8 cellular contexts compared by ENCODE assay signal in genomic region chr13:50082426-50083283, GRCh38.
DNase-seq lines count a peak whose midpoint lies in the region; ATAC-seq and TF ChIP-seq lines count a peak whose summit lies in the region.

No MANE protein-coding gene starts in this region.

- no peaks in the 10 kb centered on the region for H3K36me3 ChIP-seq in right atrium auricular region
- no peaks in the 10 kb centered on the region for H3K36me3 ChIP-seq in sigmoid colon

- H3K27ac ChIP-seq in right atrium auricular region (peak overlapping the region; percentile 77 to 93), sigmoid colon (peak overlapping the region; percentile 89 to 96 (median 91))

- no peaks in the 10 kb centered on the region for H3K9me3 Mint-ChIP-seq in activated naive CD8-positive, alpha-beta T cell treated with anti-CD3 and anti-CD28 coated beads, Interleukin-2, amount 10 ng/mL, durations not matched to agents 7 days and 5 days

- ATAC-seq in HG02642 (IDR thresholded peaks at IDR 0.05; ENCODE audit: poor library complexity, unreplicated experiment), result peak; percentile 61
- ATAC-seq in activated naive CD8-positive, alpha-beta T cell treated with anti-CD3 and anti-CD28 coated beads, Interleukin-2, amount 10 ng/mL, durations not matched to agents 7 days and 5 days (ENCODE audit: low read depth), result peak; percentile 65

- TF ChIP-seq POLR2A in sigmoid colon (IDR thresholded peaks at IDR 0.05), result peak in 1 of 2 donors; percentile 1

- H3K4me3 ChIP-seq in GM12865 (ENCODE audit: low read depth, low read length) (peak overlapping the region; percentile 88), right atrium auricular region (peak overlapping the region; percentile 72 to 85), sigmoid colon (peak overlapping the region; percentile 75 to 88 (median 79))

- no peaks in the 10 kb centered on the region for H3K27me3 Mint-ChIP-seq in activated naive CD8-positive, alpha-beta T cell treated with anti-CD3 and anti-CD28 coated beads, Interleukin-2, amount 10 ng/mL, durations not matched to agents 7 days and 5 days

- TF ChIP-seq CTCF in GM12865 (IDR thresholded peaks at IDR 0.05; ENCODE audit: insufficient read depth, low read depth, low read length, missing control alignments) (no peak), right atrium auricular region (IDR thresholded peaks at IDR 0.05) (no peak), sigmoid colon (IDR thresholded peaks at IDR 0.05) (no peak)

- DNase-seq in GM12865 (ENCODE audit: low read depth) (peak; percentile 87), NCI-H1092 treated with DMSO at 0.1 percent for 48 hours (lab: John Stamatoyannopoulos, UW) (peak; percentile 75), SKM-1 treated with dmso at 0.1 percent for 144 hours (lab: John Stamatoyannopoulos, UW; ENCODE audit: unreplicated experiment) (peak; percentile 68), right atrium auricular region (ENCODE audit: low spot score) (no peak), sigmoid colon (peak; percentile 75), hippocampal formation (lab: John Stamatoyannopoulos, UW) (no peak)
- peak; percentile 71 for DNase-seq in activated naive CD8-positive, alpha-beta T cell treated with anti-CD3 and anti-CD28 coated beads, Interleukin-2, amount 10 ng/mL, durations not matched to agents 7 days and 5 days

- peaks cover 16% of the 10 kb centered on the region for H3K36me3 Mint-ChIP-seq in activated naive CD8-positive, alpha-beta T cell treated with anti-CD3 and anti-CD28 coated beads, Interleukin-2, amount 10 ng/mL, durations not matched to agents 7 days and 5 days

- H3K4me1 Mint-ChIP-seq in activated naive CD8-positive, alpha-beta T cell treated with anti-CD3 and anti-CD28 coated beads, Interleukin-2, amount 10 ng/mL, durations not matched to agents 7 days and 5 days, result peaks cover 26% of the 10 kb centered on the region

- H3K9me3 ChIP-seq in right atrium auricular region (no peaks in the 10 kb centered on the region), sigmoid colon (no peaks in the 10 kb centered on the region)

- POLR2A ChIA-PET in activated naive CD8-positive, alpha-beta T cell treated with anti-CD3 and anti-CD28 coated beads, Interleukin-2, amount 10 ng/mL, durations not matched to agents 7 days and 5 days (lab: Charles Lee), result interaction anchor here (0.7 to 10.3 kb wide), 11 partner anchors 9 to 832 kb away, joined by 3 to 224 read pairs (median 6); partner anchors contain the start of genes RNASEH2B and TRIM13

- H3K4me3 Mint-ChIP-seq in activated naive CD8-positive, alpha-beta T cell treated with anti-CD3 and anti-CD28 coated beads, Interleukin-2, amount 10 ng/mL, durations not matched to agents 7 days and 5 days, result peak overlapping the region; percentile 100

- no peak for TF ChIP-seq EP300 in sigmoid colon (IDR thresholded peaks at IDR 0.05)

- H3K27ac Mint-ChIP-seq in activated naive CD8-positive, alpha-beta T cell treated with anti-CD3 and anti-CD28 coated beads, Interleukin-2, amount 10 ng/mL, durations not matched to agents 7 days and 5 days, result peak overlapping the region; percentile 100

- H3K27me3 ChIP-seq in right atrium auricular region (no peaks in the 10 kb centered on the region), sigmoid colon (peaks cover 0 to 9% (median 0%) of the 10 kb centered on the region in 3 donors)

- 0 to 2% methylated on average over 28 of the region's 28 CpGs for WGBS in sigmoid colon, 2 donors

- peaks cover 0 to 27% of the 10 kb centered on the region in 2 donors for H3K4me1 ChIP-seq in right atrium auricular region
- peaks cover 0 to 54% (median 27%) of the 10 kb centered on the region in 4 donors for H3K4me1 ChIP-seq in sigmoid colon

- intact Hi-C loops in sigmoid colon (cut with DNase I), result loop anchor here (1.0 to 5.0 kb wide), 5 partner anchors 43 to 828 kb away; partner anchors contain the start of gene SPRYD7

Comparison
In these comparisons a context has a peak if more than half of its experiments do, and no peak if none do; other contexts are left out.
1. DNase-seq: peak in GM12865 (single experiment), NCI-H1092 treated with DMSO at 0.1 percent for 48 hours (single experiment), SKM-1 treated with dmso at 0.1 percent for 144 hours (single experiment), activated naive CD8-positive, alpha-beta T cell treated with anti-CD3 and anti-CD28 coated beads, Interleukin-2, amount 10 ng/mL, durations not matched to agents 7 days and 5 days (single experiment) and sigmoid colon (single experiment); none in right atrium auricular region (single experiment) and hippocampal formation (0 of 2).
2. Peak in every context shown above with its lines, with median percentiles within 50 percentile points of each other: H3K4me3 ChIP-seq.